ENCODE assay signal across 10 cellular contexts in the genomic region with DNA sequence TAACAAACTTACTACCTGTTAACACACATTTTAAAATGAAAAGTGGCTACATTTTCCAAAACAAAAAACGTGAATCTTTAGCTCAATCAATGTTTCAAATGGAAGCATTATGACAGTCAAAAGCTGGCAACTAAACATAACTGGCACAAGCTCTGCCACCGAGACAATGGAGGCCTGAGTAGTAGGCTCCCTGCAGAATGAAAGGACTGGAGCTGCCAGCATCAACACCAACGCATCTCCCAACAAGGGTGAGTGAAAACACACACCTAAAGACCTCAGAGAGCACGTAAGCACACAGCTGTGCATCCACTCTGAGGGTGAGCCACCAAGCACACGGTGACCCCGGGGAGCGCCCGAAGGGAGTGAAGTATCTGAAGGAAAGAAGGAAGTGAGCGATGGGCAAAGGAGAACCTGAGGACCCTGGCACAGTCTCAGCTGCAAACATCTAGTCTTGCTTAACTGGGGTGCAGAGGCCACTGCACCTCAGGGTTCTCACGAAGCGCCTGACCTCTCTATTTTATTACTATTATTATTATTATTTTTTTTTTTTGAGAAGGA. TPM values are rescaled to one million over a fixed set of nuclear protein-coding genes. Genes with fewer than 3 reads are reported as not detected.
DNase-seq lines count a peak whose midpoint lies in the region; ATAC-seq and TF ChIP-seq lines count a peak whose summit lies in the region.
"Had no signal": no experiment of that assay in that cellular context is flagged by ENCODE, and none has a peak within 500 bp of the region (broad histone marks: within the 10 kb centered on the region; RNA-seq: fewer than 3 reads in every experiment).

No MANE protein-coding gene starts in this region.

- peaks cover 10 to 32% (median 23%) of the 10 kb centered on the region in 4 donors for H3K4me1 Mint-ChIP-seq in CD4-positive, alpha-beta memory T cell
- peaks cover 30% of the 10 kb centered on the region for H3K4me1 Mint-ChIP-seq in central memory CD8-positive, alpha-beta T cell

- H3K4me3 Mint-ChIP-seq in CD4-positive, alpha-beta memory T cell = peak overlapping the region in 3 of 8 donors; percentile 65 to 97 (median 71)
- peak overlapping the region; percentile 41 for H3K4me3 Mint-ChIP-seq in central memory CD8-positive, alpha-beta T cell

- CTCF ChIA-PET in CD4-positive, alpha-beta memory T cell (lab: Charles Lee; ENCODE audit: partially characterized antibody) = interaction anchor here (0.7 to 3.1 kb wide), 6 partner anchors 15 to 290 kb away, joined by 3 to 23 read pairs (median 3); no protein-coding TSS in a partner anchor

- peaks cover 13% of the 10 kb centered on the region for H3K36me3 ChIP-seq in CD4-positive, alpha-beta memory T cell (ENCODE audit: insufficient read depth, low read length)
- H3K36me3 ChIP-seq in neutrophil = peaks cover 67% of the 10 kb centered on the region
- H3K36me3 ChIP-seq: uterus had no signal

- no peak for TF ChIP-seq CTCF in neutrophil (IDR thresholded peaks at IDR 0.05)

- peak overlapping the region in 4 of 7 donors; percentile 16 to 98 (median 62) for H3K27ac Mint-ChIP-seq in CD4-positive, alpha-beta memory T cell
- H3K27ac Mint-ChIP-seq in central memory CD8-positive, alpha-beta T cell (ENCODE audit: low read depth) = peak overlapping the region; percentile 98

- H3K9me3 ChIP-seq in CD4-positive, alpha-beta memory T cell (ENCODE audit: control insufficient read depth in 1 of 2, low read length in 2 of 2) = no peaks in the 10 kb centered on the region
- no peaks in the 10 kb centered on the region for H3K9me3 ChIP-seq in neutrophil
- H3K9me3 ChIP-seq: gastroesophageal sphincter, uterus had no signal

- H3K27me3 ChIP-seq in CD4-positive, alpha-beta memory T cell (ENCODE audit: insufficient read depth, low read length) = no peaks in the 10 kb centered on the region
- H3K27me3 ChIP-seq in neutrophil = no peaks in the 10 kb centered on the region
- H3K27me3 ChIP-seq: gastroesophageal sphincter, uterus had no signal

- no peak overlapping the region for H3K27ac ChIP-seq in CD4-positive, alpha-beta memory T cell (ENCODE audit: low read depth, low read length)
- peak overlapping the region; percentile 26 for H3K27ac ChIP-seq in neutrophil

- no peak overlapping the region for H3K4me3 ChIP-seq in CD4-positive, alpha-beta memory T cell (ENCODE audit: low read length in 2 of 2)
- peak overlapping the region; percentile 75; the same call in 1 of the 2 replicates for H3K4me3 ChIP-seq in Jurkat, Clone E6-1 (ENCODE audit: low read length)
- H3K4me3 ChIP-seq in neutrophil (ENCODE audit: low read depth in 1 of 2, low read length in 1 of 2) = no peak overlapping the region

- H3K9me3 Mint-ChIP-seq in CD4-positive, alpha-beta memory T cell = no peaks in the 10 kb centered on the region
- no peaks in the 10 kb centered on the region for H3K9me3 Mint-ChIP-seq in central memory CD8-positive, alpha-beta T cell

- peaks cover 30% of the 10 kb centered on the region for H3K4me1 ChIP-seq in CD4-positive, alpha-beta memory T cell (ENCODE audit: insufficient read depth, low read length)
- H3K4me1 ChIP-seq in neutrophil (ENCODE audit: control insufficient read depth in 1 of 2, insufficient read depth in 1 of 2, low read depth in 1 of 2, low read length in 1 of 2) = peaks cover 20 to 33% of the 10 kb centered on the region in 2 experiments

- peaks cover 6 to 27% of the 10 kb centered on the region in 2 donors for H3K36me3 Mint-ChIP-seq in CD4-positive, alpha-beta memory T cell
- peaks cover 18% of the 10 kb centered on the region for H3K36me3 Mint-ChIP-seq in central memory CD8-positive, alpha-beta T cell (ENCODE audit: insufficient read depth)

- H3K27me3 Mint-ChIP-seq in CD4-positive, alpha-beta memory T cell = no peaks in the 10 kb centered on the region
- no peaks in the 10 kb centered on the region for H3K27me3 Mint-ChIP-seq in central memory CD8-positive, alpha-beta T cell

- POLR2A ChIA-PET in CD4-positive, alpha-beta memory T cell (lab: Charles Lee; ENCODE audit: partially characterized antibody) = interaction anchor here (0.9 to 2.3 kb wide), 2 partner anchors 85 to 106 kb away, joined by 3 to 19 read pairs; partner anchors contain the start of genes CABLES2 and RPS21

- intact Hi-C loops in CD4-positive, alpha-beta memory T cell (cut with micrococcal nuclease) = loop anchor here (2.0 to 5.0 kb wide), 2 partner anchors 289 to 316 kb away; no protein-coding TSS in a partner anchor

- ATAC-seq in central memory CD8-positive, alpha-beta T cell (replicated peaks; ENCODE audit: extremely low read depth, poor library complexity, severe bottlenecking) = no peak
- no peak for ATAC-seq in GM18907 (IDR thresholded peaks at IDR 0.05; ENCODE audit: unreplicated experiment)
- no peak for ATAC-seq in HG03342 (IDR thresholded peaks at IDR 0.05; ENCODE audit: unreplicated experiment)

- no peak for DNase-seq in CD4-positive, alpha-beta memory T cell
- DNase-seq in Jurkat, Clone E6-1 (ENCODE audit: low read depth, low spot score) = no peak
- DNase-seq in central memory CD8-positive, alpha-beta T cell (ENCODE audit: low spot score in 2 of 2) = no peak
- DNase-seq in HPDE6-E6E7 (ENCODE audit: extremely low spot score) = no peak
- DNase-seq: cortex of kidney had no signal

RNA-seq across cellular contexts. Expression of gene ADRM1, which starts 1.6 kb away (rescaled TPM):
- 10 to 100 TPM; 59.4 to 62.2 TPM for total RNA-seq in CD4-positive, alpha-beta memory T cell
- 100 to 1,000 TPM in 1 of 2 donors, 10 to 100 TPM in 1; 95.8 to 102 TPM for polyA plus RNA-seq in CD4-positive, alpha-beta memory T cell
- 145 TPM for polyA plus RNA-seq in Jurkat, Clone E6-1 (2012; ENCODE audit: insufficient read depth, insufficient read length)
